ENCODE assay signal across 1 cellular context in genomic region chr12:11719678-11720099, GRCh38.
TF ChIP-seq lines count a peak whose summit lies in the region.

No MANE protein-coding gene starts in this region.

TF ChIP-seq in SK-N-SH, 30 proteins besides CTCF, POLR2A, EP300 and RAD21 (continued from another document):
- TF ChIP-seq PBX3 (IDR thresholded peaks at IDR 0.05) (peak; percentile 69), USF1 (IDR thresholded peaks at IDR 0.05; ENCODE audit: borderline replicate concordance, low read depth) (no peak), TCF12 (IDR thresholded peaks at IDR 0.05) (peak; percentile 83), USF2 (IDR thresholded peaks at IDR 0.05; ENCODE audit: borderline replicate concordance, low read depth, low read length) (no peak), MEF2A (IDR thresholded peaks at IDR 0.05; ENCODE audit: borderline replicate concordance, low read depth) (no peak), YY1 (IDR thresholded peaks at IDR 0.05; ENCODE audit: low read depth) (no peak; the same call in 1 of the 2 replicates), IRF3 (IDR thresholded peaks at IDR 0.05; ENCODE audit: low read depth, low read length) (no peak), NRF1 (IDR thresholded peaks at IDR 0.05; ENCODE audit: low read depth, low read length) (no peak), GATA2 (CRISPR knock-in tag; IDR thresholded peaks at IDR 0.05) (no peak)
